ENCODE assay signal across 1 cellular context in the genomic region with DNA sequence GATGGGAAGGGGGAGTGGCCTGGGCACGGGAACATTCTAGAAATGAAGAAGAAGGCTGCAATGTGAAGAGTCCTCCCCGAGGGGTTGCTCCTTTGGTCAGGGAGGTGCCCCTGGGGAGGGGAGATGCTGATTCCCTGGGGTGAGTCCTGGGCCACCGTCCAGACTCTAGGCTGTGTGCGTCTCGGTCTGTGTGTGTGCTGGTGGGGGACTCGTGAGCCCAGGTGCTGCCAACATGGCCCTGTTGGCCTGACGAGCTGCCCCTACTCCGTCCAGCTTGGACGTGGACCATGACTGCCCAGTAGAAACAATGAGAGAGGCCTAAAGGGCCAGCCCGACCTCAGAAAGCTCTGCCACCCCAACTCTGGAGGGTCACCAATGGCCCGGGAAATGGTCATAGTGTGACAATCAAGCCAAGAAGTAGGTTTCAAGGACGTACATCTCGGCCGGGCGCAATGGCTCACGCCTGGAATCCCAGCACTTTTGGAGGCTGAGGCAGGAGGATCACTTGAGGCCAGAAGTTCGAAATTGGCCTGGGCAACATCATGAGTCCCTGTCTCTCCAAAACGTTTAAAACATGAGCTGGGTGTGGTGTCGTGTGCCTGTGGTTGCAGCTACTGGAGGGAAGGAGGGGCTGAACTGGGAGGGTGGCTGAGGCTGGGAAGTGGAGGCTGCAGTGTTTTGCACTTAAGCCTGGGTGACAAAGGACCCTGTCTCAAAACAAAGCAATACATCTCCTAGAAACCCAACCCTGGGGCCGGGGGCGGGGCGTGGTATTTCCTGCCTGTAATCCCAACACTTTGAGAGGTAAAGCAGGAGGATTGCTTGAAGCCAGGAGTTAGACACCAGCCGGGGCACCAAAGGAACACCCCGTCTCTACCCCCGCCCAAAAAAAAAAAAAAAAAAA.
TF ChIP-seq lines count a peak whose summit lies in the region.

No MANE protein-coding gene starts in this region.

TF ChIP-seq in GM23338, 12 proteins besides CTCF, POLR2A, EP300 and RAD21:
- no peak for TF ChIP-seq ETS1 (IDR thresholded peaks at IDR 0.05)
- TF ChIP-seq REST (IDR thresholded peaks at IDR 0.05; ENCODE audit: unreplicated experiment): no peak
- no peak for TF ChIP-seq CREB1 (CRISPR knock-in tag; IDR thresholded peaks at IDR 0.05; ENCODE audit: low read depth)
- no peak for TF ChIP-seq POLR2AphosphoS5 (IDR thresholded peaks at IDR 0.05; ENCODE audit: low read depth)
- no peak for TF ChIP-seq STAT1 (IDR thresholded peaks at IDR 0.05; ENCODE audit: unreplicated experiment)
- TF ChIP-seq EZH2phosphoT487 (IDR thresholded peaks at IDR 0.05; ENCODE audit: unreplicated experiment): no peak
- TF ChIP-seq ZNF331 (CRISPR knock-in tag; IDR thresholded peaks at IDR 0.05; ENCODE audit: low read depth): no peak
- no peak for TF ChIP-seq ZNF114 (CRISPR knock-in tag; IDR thresholded peaks at IDR 0.05)
- TF ChIP-seq NANOG (IDR thresholded peaks at IDR 0.05; ENCODE audit: borderline replicate concordance): no peak
- no peak for TF ChIP-seq EZH2 (IDR thresholded peaks at IDR 0.05; ENCODE audit: low read depth, unreplicated experiment)
TF ChIP-seq in GM23338: peak in this region for 0.
